Comparison of ENCODE assay signal across 8 cellular contexts in the genomic region with DNA sequence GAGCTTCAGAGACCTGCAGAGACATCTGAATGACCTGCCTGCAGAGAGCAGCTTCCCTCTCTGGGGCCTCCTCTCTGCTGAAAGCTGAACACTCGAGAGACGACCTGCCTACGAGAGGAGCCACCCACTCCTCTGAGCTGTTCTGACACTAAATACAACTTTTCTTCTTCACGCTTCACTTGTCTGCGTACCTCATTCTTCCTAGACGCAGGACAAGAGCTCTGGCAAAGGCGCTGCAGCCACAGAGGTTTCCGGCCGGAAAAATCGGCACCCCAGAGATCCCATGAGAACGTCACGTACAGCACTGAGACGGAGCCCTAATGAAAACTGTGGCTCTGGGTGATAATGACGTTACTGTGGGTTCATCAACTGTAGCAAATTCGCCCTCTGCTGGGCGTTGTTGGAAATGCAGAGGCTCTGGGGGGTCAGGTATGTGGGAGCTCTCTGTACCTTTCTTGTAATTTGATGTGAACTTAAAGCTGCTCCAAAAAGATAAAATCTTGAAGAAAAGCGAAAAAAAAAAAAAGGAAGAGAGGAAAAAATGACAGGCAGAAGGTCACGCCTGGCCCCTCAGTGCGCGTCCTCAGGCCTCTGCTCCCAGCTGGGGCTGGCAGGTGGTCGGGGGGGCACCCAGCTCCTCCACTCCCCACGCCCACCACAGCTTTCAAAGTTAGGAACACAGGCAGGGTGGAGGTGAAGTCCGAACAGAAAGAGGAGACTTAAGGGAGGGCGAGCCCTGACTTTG.
DNase-seq lines count a peak whose midpoint lies in the region; ATAC-seq and TF ChIP-seq lines count a peak whose summit lies in the region.

No MANE protein-coding gene starts in this region.

- no peaks in the 10 kb centered on the region for H3K27me3 ChIP-seq in Panc1 (ENCODE audit: control insufficient read depth, insufficient read depth, low read length)

- H3K27me3 Mint-ChIP-seq in Calu3 (ENCODE audit: unreplicated experiment), result no peaks in the 10 kb centered on the region
- H3K27me3 Mint-ChIP-seq in neural crest cell (ENCODE audit: low read depth), result no peaks in the 10 kb centered on the region
- H3K27me3 Mint-ChIP-seq in stimulated activated naive CD8-positive, alpha-beta T cell treated with anti-CD3 and anti-CD28 coated beads, Interleukin-15, Interleukin-2, amounts not matched to agents 100 ng/mL and 50 ng/mL, for 24 hours, result no peaks in the 10 kb centered on the region

- H3K4me1 Mint-ChIP-seq in Calu3 (ENCODE audit: low read depth, unreplicated experiment) (peaks cover 8% of the 10 kb centered on the region), neural crest cell (peaks cover 20% of the 10 kb centered on the region)
- peaks cover 23% of the 10 kb centered on the region for H3K4me1 Mint-ChIP-seq in stimulated activated naive CD8-positive, alpha-beta T cell treated with anti-CD3 and anti-CD28 coated beads, Interleukin-15, Interleukin-2, amounts not matched to agents 100 ng/mL and 50 ng/mL, for 24 hours (ENCODE audit: low read depth)

- no TSS peak for BruUV-seq in Calu3 (replicated peaks; lab: Mats Ljungman, UMichigan)
- no TSS peak for BruUV-seq in Panc1 (replicated peaks; lab: Mats Ljungman, UMichigan)

- peaks cover 12% of the 10 kb centered on the region; the same call in 1 of the 2 replicates for H3K9me3 ChIP-seq in Panc1 (ENCODE audit: control insufficient read depth, insufficient read depth, low read depth, low read length)

- H3K4me3 Mint-ChIP-seq in Calu3 (ENCODE audit: low read depth, unreplicated experiment) (peak overlapping the region; percentile 51), neural crest cell (peak overlapping the region; percentile 73)
- peak overlapping the region; percentile 80 for H3K4me3 Mint-ChIP-seq in stimulated activated naive CD8-positive, alpha-beta T cell treated with anti-CD3 and anti-CD28 coated beads, Interleukin-15, Interleukin-2, amounts not matched to agents 100 ng/mL and 50 ng/mL, for 24 hours

- no peak overlapping the region for H3K27ac Mint-ChIP-seq in Calu3 (ENCODE audit: unreplicated experiment)
- peak overlapping the region; percentile 82 for H3K27ac Mint-ChIP-seq in neural crest cell (ENCODE audit: unreplicated experiment)
- peak overlapping the region; percentile 83 for H3K27ac Mint-ChIP-seq in stimulated activated naive CD8-positive, alpha-beta T cell treated with anti-CD3 and anti-CD28 coated beads, Interleukin-15, Interleukin-2, amounts not matched to agents 100 ng/mL and 50 ng/mL, for 24 hours

- POLR2A ChIA-PET in Panc1 (lab: Charles Lee), result interaction anchor here (0.6 kb wide), 1 partner anchor 129 kb away, joined by 3 read pairs; no protein-coding TSS in a partner anchor

- in situ Hi-C loops in Panc1 (cut with HindIII; ENCODE audit: low pct_unique_long_range_greater_than_20kb, low sequenced_read_pairs), result no loop called here

- peak overlapping the region in 1 of 2 experiments; percentile 39; a peak in 2 of 4 replicates for H3K4me3 ChIP-seq in Panc1 (ENCODE audit: low read depth in 2 of 2, low read length in 2 of 2)

- DNase-seq in Calu3 (peak; percentile 85), HUDEP-2 (lab: John Stamatoyannopoulos, UW; ENCODE audit: unreplicated experiment in 76 of 76) (peak in 73 of 76 experiments; percentile 6 to 88 (median 66)), Panc1 (ENCODE audit: low read depth, low spot score) (peak; percentile 54), activated T-helper 1 cell treated with Interleukin-2 at 50 U/mL for 16 hours (ENCODE audit: low read depth) (peak; percentile 75), fibroblast of the conjunctiva (ENCODE audit: low read depth) (peak; percentile 30), neural crest cell (ENCODE audit: low read depth, low spot score) (peak; percentile 83)

- TF ChIP-seq CTCF in Calu3 (IDR thresholded peaks at IDR 0.05; ENCODE audit: unreplicated experiment) (peak; percentile 76), Panc1 (IDR thresholded peaks at IDR 0.05) (peak; percentile 88), neural crest cell (conservative IDR thresholded peaks at IDR 0.05) (peak; percentile 86)

- H3K4me1 ChIP-seq in Panc1 (ENCODE audit: control insufficient read depth, insufficient read depth, low read length), result peaks cover 7% of the 10 kb centered on the region

- CTCF ChIA-PET in Calu3 (lab: Charles Lee) (interaction anchor here (0.7 to 2.0 kb wide), 5 partner anchors 8 to 584 kb away, joined by 3 to 5 read pairs (median 3); no protein-coding TSS in a partner anchor), Panc1 (lab: Charles Lee) (interaction anchor here (0.5 to 0.7 kb wide), 3 partner anchors 71 to 1582 kb away, joined by 4 to 6 read pairs (median 6); no protein-coding TSS in a partner anchor)

- intact Hi-C loops in Calu3 (cut with micrococcal nuclease; ENCODE audit: unreplicated experiment) (loop anchor here (1.0 to 2.0 kb wide), 2 partner anchors 92 to 281 kb away; no protein-coding TSS in a partner anchor), Panc1 (cut with micrococcal nuclease; ENCODE audit: unreplicated experiment) (no loop called here)

- peaks cover 4% of the 10 kb centered on the region for H3K9me3 Mint-ChIP-seq in Calu3 (ENCODE audit: low read depth, unreplicated experiment)
- H3K9me3 Mint-ChIP-seq in neural crest cell, result no peaks in the 10 kb centered on the region
- peaks cover 6% of the 10 kb centered on the region for H3K9me3 Mint-ChIP-seq in stimulated activated naive CD8-positive, alpha-beta T cell treated with anti-CD3 and anti-CD28 coated beads, Interleukin-15, Interleukin-2, amounts not matched to agents 100 ng/mL and 50 ng/mL, for 24 hours

- H3K27ac ChIP-seq in Panc1 (ENCODE audit: low read length), result no peak overlapping the region

- ATAC-seq in GM21423 (IDR thresholded peaks at IDR 0.05; ENCODE audit: unreplicated experiment) (peak; percentile 90), Panc1 (peak; percentile 76)

- no peaks in the 10 kb centered on the region for H3K36me3 ChIP-seq in Panc1 (ENCODE audit: control insufficient read depth, insufficient read depth, low read length)

- H3K36me3 Mint-ChIP-seq in Calu3 (ENCODE audit: insufficient read depth, unreplicated experiment) (peaks cover 6% of the 10 kb centered on the region), neural crest cell (ENCODE audit: low read depth) (peaks cover 6% of the 10 kb centered on the region)
- H3K36me3 Mint-ChIP-seq in stimulated activated naive CD8-positive, alpha-beta T cell treated with anti-CD3 and anti-CD28 coated beads, Interleukin-15, Interleukin-2, amounts not matched to agents 100 ng/mL and 50 ng/mL, for 24 hours (ENCODE audit: low read depth), result no peaks in the 10 kb centered on the region

Comparison
In these comparisons a context has a peak if more than half of its experiments do, and no peak if none do; other contexts are left out.
1. DNase-seq: peak in every context shown above with its lines; median percentile 85 in Calu3; 83 in neural crest cell; 75 in activated T-helper 1 cell treated with Interleukin-2 at 50 U/mL for 16 hours; 66 in HUDEP-2; 54 in Panc1; 30 in fibroblast of the conjunctiva.